In genomic region chr22:25475554-25476022, GRCh38 we compare ENCODE assay signal across 1 cellular context.
A peak's percentile ranks its signal among the peaks of the same experiment; 100 is the strongest.
TF ChIP-seq lines count a peak whose summit lies in the region.

No MANE protein-coding gene starts in this region.

TF ChIP-seq in HEK293, 187 proteins besides CTCF, POLR2A, EP300 and RAD21 (continued from another document):
- TF ChIP-seq ZNF518A (tag by site-specific recombination; conservative IDR thresholded peaks at IDR 0.05; ENCODE audit: low read depth): no peak
- no peak for TF ChIP-seq ELK4 (IDR thresholded peaks at IDR 0.05; ENCODE audit: borderline replicate concordance, low read depth, low read length)
- no peak for TF ChIP-seq ZNF362 (tag by site-specific recombination; IDR thresholded peaks at IDR 0.05)
- TF ChIP-seq PRDM4 (tag by site-specific recombination; IDR thresholded peaks at IDR 0.05): peak; percentile 99
- no peak for TF ChIP-seq ZNF677 (tag by site-specific recombination; IDR thresholded peaks at IDR 0.05)
- TF ChIP-seq SP7 (tag by site-specific recombination; IDR thresholded peaks at IDR 0.05): peak; percentile 52; the same call in 1 of the 2 replicates
- TF ChIP-seq GLIS1 (tag by site-specific recombination; IDR thresholded peaks at IDR 0.05): peak; percentile 87
- TF ChIP-seq ZNF404 (tag by site-specific recombination; IDR thresholded peaks at IDR 0.05): no peak
- TF ChIP-seq FEZF1 (tag by site-specific recombination; IDR thresholded peaks at IDR 0.05): peak; percentile 69
- TF ChIP-seq PATZ1 (tag by site-specific recombination; IDR thresholded peaks at IDR 0.05): peak; percentile 27; the same call in 1 of the 2 replicates
- TF ChIP-seq ZNF280C (tag by site-specific recombination; IDR thresholded peaks at IDR 0.05): no peak
